In genomic region chr12:42790761-42791151, GRCh38 we compare ENCODE assay signal across 13 cellular contexts.
DNase-seq lines count a peak whose midpoint lies in the region; ATAC-seq and TF ChIP-seq lines count a peak whose summit lies in the region.
"Had no signal": no experiment of that assay in that cellular context is flagged by ENCODE, and none has a peak within 500 bp of the region (broad histone marks: within the 10 kb centered on the region; RNA-seq: fewer than 3 reads in every experiment).

No MANE protein-coding gene starts in this region.

- CTCF ChIA-PET in Caco-2 (lab: Charles Lee): no interaction called here

- H3K9ac ChIP-seq in Loucy (ENCODE audit: low read depth, low read length, poor library complexity, severe bottlenecking): no peak overlapping the region

- H3K9me3 Mint-ChIP-seq in Caco-2 (ENCODE audit: unreplicated experiment): no peaks in the 10 kb centered on the region
- H3K9me3 Mint-ChIP-seq: activated B cell treated with CpG ODN at 0.5 μM for 24 hours; CD4-positive, alpha-beta T cell; IgD-negative memory B cell; memory B cell had no signal

- H3K4me3 Mint-ChIP-seq in Caco-2 (ENCODE audit: unreplicated experiment): no peak overlapping the region
- H3K4me3 Mint-ChIP-seq: activated B cell treated with CpG ODN at 0.5 μM for 24 hours; CD4-positive, alpha-beta T cell; IgD-negative memory B cell; memory B cell had no signal

- H3K9me2 ChIP-seq in Loucy (replicated peaks; ENCODE audit: low read depth, low read length): no peaks in the 10 kb centered on the region

- BruUV-seq in Caco-2 (replicated peaks; lab: Mats Ljungman, UMichigan): no TSS peak

- no peak overlapping the region for H3K27ac Mint-ChIP-seq in Caco-2 (ENCODE audit: unreplicated experiment)
- H3K27ac Mint-ChIP-seq: activated B cell treated with CpG ODN at 0.5 μM for 24 hours; CD4-positive, alpha-beta T cell; IgD-negative memory B cell; memory B cell had no signal

- intact Hi-C loops in Caco-2 (cut with micrococcal nuclease; ENCODE audit: unreplicated experiment) (loop anchor here (10.0 kb wide), 1 partner anchor 174 kb away; no protein-coding TSS in a partner anchor), left lung (cut with DNase I) (no loop called here)

- POLR2A ChIA-PET in Caco-2 (lab: Charles Lee): no interaction called here

- peak overlapping the region; percentile 49 for H3K4me2 ChIP-seq in Loucy (ENCODE audit: low read depth, low read length, poor library complexity, severe bottlenecking)

- H3K27ac ChIP-seq in brain microvascular endothelial cell (no peak overlapping the region), left lung (no peak overlapping the region)

- TF ChIP-seq CTCF in Caco-2 (IDR thresholded peaks at IDR 0.05; ENCODE audit: insufficient read depth in 1 of 2, low read depth in 1 of 2, low read length in 1 of 2, severe bottlenecking in 1 of 2, unreplicated experiment in 1 of 2) (no peak), Loucy (conservative IDR thresholded peaks at IDR 0.05; ENCODE audit: low read length) (no peak), brain microvascular endothelial cell (IDR thresholded peaks at IDR 0.05; ENCODE audit: low read depth, low read length, missing control alignments) (no peak), left lung (IDR thresholded peaks at IDR 0.05) (no peak)

- ATAC-seq in left lung: peak; percentile 57
- no peak for ATAC-seq in GM18909 (IDR thresholded peaks at IDR 0.05; ENCODE audit: poor library complexity, unreplicated experiment)

- H3K4me1 Mint-ChIP-seq in Caco-2 (ENCODE audit: low read depth, unreplicated experiment): peaks cover 13% of the 10 kb centered on the region
- H3K4me1 Mint-ChIP-seq: activated B cell treated with CpG ODN at 0.5 μM for 24 hours, IgD-negative memory B cell, memory B cell had no signal

- H3K4me3 ChIP-seq in Caco-2 (ENCODE audit: low read depth, low read length) (no peak overlapping the region), Loucy (ENCODE audit: low read length, poor library complexity, severe bottlenecking) (no peak overlapping the region), brain microvascular endothelial cell (ENCODE audit: low read depth, low read length) (no peak overlapping the region), left lung (no peak overlapping the region)

- no peaks in the 10 kb centered on the region for H3K36me3 Mint-ChIP-seq in Caco-2 (ENCODE audit: insufficient read depth, unreplicated experiment)
- H3K36me3 Mint-ChIP-seq: IgD-negative memory B cell, memory B cell had no signal

- no peaks in the 10 kb centered on the region for H3K9me3 ChIP-seq in Caco-2
- H3K9me3 ChIP-seq in Loucy (ENCODE audit: insufficient read depth, low read depth, low read length): no peaks in the 10 kb centered on the region
- H3K9me3 ChIP-seq in left lung: no peaks in the 10 kb centered on the region

- peaks cover 31% of the 10 kb centered on the region for H3K4me1 ChIP-seq in Caco-2
- peaks cover 28% of the 10 kb centered on the region for H3K4me1 ChIP-seq in Loucy (ENCODE audit: insufficient read depth, low read length, poor library complexity, severe bottlenecking)
- H3K4me1 ChIP-seq in left lung: no peaks in the 10 kb centered on the region

- no peaks in the 10 kb centered on the region for H3K27me3 Mint-ChIP-seq in Caco-2 (ENCODE audit: insufficient read depth, unreplicated experiment)
- H3K27me3 Mint-ChIP-seq: activated B cell treated with CpG ODN at 0.5 μM for 24 hours; CD4-positive, alpha-beta T cell had no signal

- H3K27me3 ChIP-seq in Caco-2 (replicated peaks; ENCODE audit: control insufficient read depth, insufficient read depth, low read length) (no peaks in the 10 kb centered on the region), Loucy (ENCODE audit: insufficient read depth, low read length, poor library complexity, severe bottlenecking) (no peaks in the 10 kb centered on the region), brain microvascular endothelial cell (replicated peaks) (no peaks in the 10 kb centered on the region), left lung (no peaks in the 10 kb centered on the region)

- no peaks in the 10 kb centered on the region for H4K20me1 ChIP-seq in Loucy (ENCODE audit: insufficient read depth, low read length, poor library complexity, severe bottlenecking)

- DNase-seq in Caco-2 (peak; percentile 30 to 46), brain microvascular endothelial cell (peak; percentile 83), left lung (no peak), ureter (ENCODE audit: low spot score) (no peak), KG1 (lab: John Stamatoyannopoulos, UW) (no peak)
- no peak for DNase-seq in effector CD4-positive, alpha-beta T cell
- DNase-seq: activated B cell treated with CpG ODN at 0.5 μM for 24 hours; activated naive CD4-positive, alpha-beta T cell treated with Interleukin-2 at 50 U/mL for 16 hours; CD4-positive, alpha-beta T cell had no signal

- in situ Hi-C loops in brain microvascular endothelial cell (cut with HindIII; ENCODE audit: low pct_ligation_motif_present, low sequenced_read_pairs): no loop called here

- no peaks in the 10 kb centered on the region for H3F3A ChIP-seq in Loucy (ENCODE audit: low read depth)

- no peak overlapping the region for H2AFZ ChIP-seq in Loucy (ENCODE audit: low read length)

- H3K79me2 ChIP-seq in Loucy (ENCODE audit: insufficient read depth, low read length): no peaks in the 10 kb centered on the region

- H3K36me3 ChIP-seq in Caco-2 (ENCODE audit: control insufficient read depth, insufficient read depth, low read length) (no peaks in the 10 kb centered on the region), Loucy (ENCODE audit: insufficient read depth, low read length) (no peaks in the 10 kb centered on the region), brain microvascular endothelial cell (replicated peaks) (no peaks in the 10 kb centered on the region), left lung (no peaks in the 10 kb centered on the region)

Comparison
In these comparisons a context has a peak if more than half of its experiments do, and no peak if none do; other contexts are left out.
1. DNase-seq: peak in Caco-2 (2 of 2) and brain microvascular endothelial cell (single experiment); none in left lung (0 of 2), ureter (single experiment), KG1 (single experiment) and effector CD4-positive, alpha-beta T cell (single experiment).